19 cellular contexts compared by ENCODE assay signal in genomic region chr6:44309092-44309491, GRCh38. TPM values are rescaled to one million over a fixed set of nuclear protein-coding genes. Genes with fewer than 3 reads are reported as not detected.
DNase-seq lines count a peak whose midpoint lies in the region; ATAC-seq and TF ChIP-seq lines count a peak whose summit lies in the region.
"Had no signal": no experiment of that assay in that cellular context is flagged by ENCODE, and none has a peak within 500 bp of the region (broad histone marks: within the 10 kb centered on the region; RNA-seq: fewer than 3 reads in every experiment).

No MANE protein-coding gene starts in this region.

- TF ChIP-seq POLR2A in breast epithelium (IDR thresholded peaks at IDR 0.05) = no peak

- POLR2A ChIA-PET in MCF 10A (lab: Yijun Ruan, JAX) = interaction anchor here (0.5 to 2.2 kb wide), 10 partner anchors 13 to 1274 kb away, joined by 3 to 7 read pairs (median 3); partner anchors contain the start of gene SLC29A1

- intact Hi-C loops in MCF 10A (cut with micrococcal nuclease) = no loop called here
- intact Hi-C loops in breast epithelium (cut with DNase I; ENCODE audit: low total_unique reads) = no loop called here

- H3K27me3 ChIP-seq in breast epithelium (no peaks in the 10 kb centered on the region), SJCRH30 (no peaks in the 10 kb centered on the region)

- no peaks in the 10 kb centered on the region for H3K9me3 ChIP-seq in breast epithelium
- H3K9me3 ChIP-seq in SJCRH30 (replicated peaks) = no peaks in the 10 kb centered on the region

- CTCF ChIA-PET in MCF 10A (lab: Yijun Ruan, JAX) = interaction anchor here (0.8 to 5.9 kb wide), 8 partner anchors 21 to 137 kb away, joined by 3 to 33 read pairs (median 4); partner anchors contain the start of gene TMEM151B

- peak overlapping the region; percentile 37 for H3K27ac Mint-ChIP-seq in MCF 10A (ENCODE audit: low read depth, unreplicated experiment)
- peak overlapping the region; percentile 77 for H3K27ac Mint-ChIP-seq in stimulated activated effector memory CD8-positive, alpha-beta T cell treated with anti-CD3 and anti-CD28 coated beads, Interleukin-12 subunit alpha, Interleukin-12 subunit beta, amount 100 ng/mL, for 72 hours
- H3K27ac Mint-ChIP-seq: activated B cell treated with CpG ODN at 0.5 μM for 24 hours; activated naive CD8-positive, alpha-beta T cell treated with anti-CD3 and anti-CD28 coated beads, Interleukin-2, amount 10 ng/mL, durations not matched to agents 7 days and 5 days; natural killer cell had no signal

- peaks cover 3 to 7% of the 10 kb centered on the region in 2 donors for H3K4me1 ChIP-seq in breast epithelium
- peaks cover 3% of the 10 kb centered on the region; the same call in 1 of the 2 replicates for H3K4me1 ChIP-seq in SJCRH30

- no peaks in the 10 kb centered on the region for H3K27me3 Mint-ChIP-seq in MCF 10A (ENCODE audit: insufficient read depth, unreplicated experiment)
- H3K27me3 Mint-ChIP-seq: activated B cell treated with CpG ODN at 0.5 μM for 24 hours; activated naive CD8-positive, alpha-beta T cell treated with anti-CD3 and anti-CD28 coated beads, Interleukin-2, amount 10 ng/mL, durations not matched to agents 7 days and 5 days had no signal

- H3K4me1 Mint-ChIP-seq in MCF 10A (ENCODE audit: insufficient read depth, unreplicated experiment) = peaks cover 25% of the 10 kb centered on the region
- H3K4me1 Mint-ChIP-seq in stimulated activated effector memory CD8-positive, alpha-beta T cell treated with anti-CD3 and anti-CD28 coated beads, Interleukin-12 subunit alpha, Interleukin-12 subunit beta, amount 100 ng/mL, for 72 hours = peaks cover 38% of the 10 kb centered on the region

- H3K36me3 ChIP-seq in breast epithelium (no peaks in the 10 kb centered on the region), SJCRH30 (peaks cover 45% of the 10 kb centered on the region)

- no peak overlapping the region for H3K4me3 ChIP-seq in breast epithelium
- H3K4me3 ChIP-seq in SJCRH30 = no peak overlapping the region
- no peak overlapping the region for H3K4me3 ChIP-seq in foreskin fibroblast (ENCODE audit: low read depth in 1 of 2, low read length in 2 of 2)

- DNase-seq in MCF 10A (ENCODE audit: unreplicated experiment) (peak; percentile 59), breast epithelium (ENCODE audit: low spot score in 2 of 2) (no peak), SJCRH30 (peak; percentile 25 to 36), foreskin fibroblast (peak; percentile 81 to 87), NCI-H146 treated with DMSO at 0.1 percent for 48 hours (lab: John Stamatoyannopoulos, UW; ENCODE audit: unreplicated experiment) (no peak), SHP77 treated with DMSO at 0.1 percent for 48 hours (lab: John Stamatoyannopoulos, UW) (no peak), NCI-H2227 (lab: John Stamatoyannopoulos, UW; ENCODE audit: unreplicated experiment) (no peak)
- no peak for DNase-seq in stimulated activated effector memory CD8-positive, alpha-beta T cell treated with anti-CD3 and anti-CD28 coated beads, Interleukin-12 subunit alpha, Interleukin-12 subunit beta, amount 100 ng/mL, for 72 hours (ENCODE audit: low spot score in 2 of 2)
- DNase-seq: ACHN; activated B cell treated with CpG ODN at 0.5 μM for 24 hours; activated naive CD8-positive, alpha-beta T cell treated with anti-CD3 and anti-CD28 coated beads, Interleukin-2, amount 10 ng/mL, durations not matched to agents 7 days and 5 days; COR-L47; GDM1; natural killer cell; stimulated activated CD4-positive, alpha-beta T cell treated with anti-CD3 and anti-CD28 coated beads, Interleukin-4, amount 100 ng/mL, for 24 hours had no signal

- ATAC-seq in stimulated activated effector memory CD8-positive, alpha-beta T cell treated with anti-CD3 and anti-CD28 coated beads, Interleukin-12 subunit alpha, Interleukin-12 subunit beta, amount 100 ng/mL, for 72 hours = no peak
- ATAC-seq: natural killer cell, sciatic nerve had no signal

- BruUV-seq in MCF 10A (replicated peaks; lab: Mats Ljungman, UMichigan) = no TSS peak

- H3K27ac ChIP-seq in breast epithelium (no peak overlapping the region), SJCRH30 (no peak overlapping the region)

- TF ChIP-seq CTCF in MCF 10A (IDR thresholded peaks at IDR 0.05; ENCODE audit: unreplicated experiment) = no peak
- no peak for TF ChIP-seq CTCF in breast epithelium (IDR thresholded peaks at IDR 0.05)
- no peak for TF ChIP-seq CTCF in foreskin fibroblast (IDR thresholded peaks at IDR 0.05; ENCODE audit: low read depth, low read length)

- no peak overlapping the region for H3K4me3 Mint-ChIP-seq in MCF 10A (ENCODE audit: unreplicated experiment)
- no peak overlapping the region for H3K4me3 Mint-ChIP-seq in stimulated activated effector memory CD8-positive, alpha-beta T cell treated with anti-CD3 and anti-CD28 coated beads, Interleukin-12 subunit alpha, Interleukin-12 subunit beta, amount 100 ng/mL, for 72 hours
- H3K4me3 Mint-ChIP-seq: activated B cell treated with CpG ODN at 0.5 μM for 24 hours; activated naive CD8-positive, alpha-beta T cell treated with anti-CD3 and anti-CD28 coated beads, Interleukin-2, amount 10 ng/mL, durations not matched to agents 7 days and 5 days; natural killer cell had no signal

- H3K9me3 Mint-ChIP-seq in MCF 10A (ENCODE audit: unreplicated experiment) = no peaks in the 10 kb centered on the region
- no peaks in the 10 kb centered on the region for H3K9me3 Mint-ChIP-seq in stimulated activated effector memory CD8-positive, alpha-beta T cell treated with anti-CD3 and anti-CD28 coated beads, Interleukin-12 subunit alpha, Interleukin-12 subunit beta, amount 100 ng/mL, for 72 hours
- H3K9me3 Mint-ChIP-seq: activated B cell treated with CpG ODN at 0.5 μM for 24 hours; activated naive CD8-positive, alpha-beta T cell treated with anti-CD3 and anti-CD28 coated beads, Interleukin-2, amount 10 ng/mL, durations not matched to agents 7 days and 5 days; natural killer cell had no signal

- peaks cover 56% of the 10 kb centered on the region for H3K36me3 Mint-ChIP-seq in MCF 10A (ENCODE audit: insufficient read depth, unreplicated experiment)
- H3K36me3 Mint-ChIP-seq in stimulated activated effector memory CD8-positive, alpha-beta T cell treated with anti-CD3 and anti-CD28 coated beads, Interleukin-12 subunit alpha, Interleukin-12 subunit beta, amount 100 ng/mL, for 72 hours = peaks cover 64% of the 10 kb centered on the region

RNA-seq across cellular contexts. Expression of gene AARS2, which starts 4.1 kb away (rescaled TPM):
- total RNA-seq in MCF 10A (2022) (15.5 and 23.2 TPM in 2 replicates), breast epithelium (10 to 100 TPM in 2 of 3 donors, 1 to 10 TPM in 1; 6.9 to 16.5 (median 12.8) TPM)
- total RNA-seq in SJCRH30 (2014; rRNA removed; shearing (Covaris generic)) = 16.3 and 19.3 TPM in 2 replicates

RNA-seq across cellular contexts. Expression of gene SPATS1, which starts 33.4 kb away (rescaled TPM):
- total RNA-seq in MCF 10A (2022) (not detected in 2 replicates), breast epithelium (not detected)
- not detected in 2 replicates for total RNA-seq in SJCRH30 (2014; rRNA removed; shearing (Covaris generic))
- total RNA-seq: activated B cell treated with CpG ODN at 0.5 μM for 24 hours; activated naive CD8-positive, alpha-beta T cell treated with anti-CD3 and anti-CD28 coated beads, Interleukin-2, amount 10 ng/mL, durations not matched to agents 7 days and 5 days; cerebellum; liver; natural killer cell; sciatic nerve; ureter had no signal

RNA-seq across cellular contexts. Expression of gene TMEM151B, which starts 38.8 kb away (rescaled TPM):
- total RNA-seq in MCF 10A (2022) (not detected in 2 replicates), breast epithelium (under 1 TPM in 1 of 3 donors, not detected in 2; 0.15 TPM)
- total RNA-seq in SJCRH30 (2014; rRNA removed; shearing (Covaris generic)) = 1.2 and 1.5 TPM in 2 replicates
- total RNA-seq: activated B cell treated with CpG ODN at 0.5 μM for 24 hours; activated naive CD8-positive, alpha-beta T cell treated with anti-CD3 and anti-CD28 coated beads, Interleukin-2, amount 10 ng/mL, durations not matched to agents 7 days and 5 days; liver; natural killer cell; sciatic nerve; ureter had no signal

RNA-seq across cellular contexts. Expression of gene NFKBIE, which starts 43.7 kb away (rescaled TPM):
- 6.0 and 8.8 TPM in 2 replicates for total RNA-seq in MCF 10A (2022)
- total RNA-seq in breast epithelium = 10 to 100 TPM in 2 of 3 donors, 1 to 10 TPM in 1; 4.0 to 25.9 (median 14.4) TPM
- 7.8 and 9.6 TPM in 2 replicates for total RNA-seq in SJCRH30 (2014; rRNA removed; shearing (Covaris generic))

RNA-seq across cellular contexts. Expression of gene SLC35B2, which starts 51.8 kb away (rescaled TPM):
- total RNA-seq in MCF 10A (2022) = 27.1 and 31.3 TPM in 2 replicates
- 10 to 100 TPM; 32.8 to 50.5 (median 38.1) TPM for total RNA-seq in breast epithelium
- 27.8 and 28.5 TPM in 2 replicates for total RNA-seq in SJCRH30 (2014; rRNA removed; shearing (Covaris generic))

Comparison
In these comparisons a context has a peak if more than half of its experiments do, and no peak if none do; other contexts are left out.
1. DNase-seq: peak in MCF 10A (single experiment), SJCRH30 (2 of 2) and foreskin fibroblast (2 of 2); none in breast epithelium (0 of 2), stimulated activated effector memory CD8-positive, alpha-beta T cell treated with anti-CD3 and anti-CD28 coated beads, Interleukin-12 subunit alpha, Interleukin-12 subunit beta, amount 100 ng/mL, for 72 hours (0 of 2), NCI-H146 treated with DMSO at 0.1 percent for 48 hours (single experiment), SHP77 treated with DMSO at 0.1 percent for 48 hours (single experiment) and NCI-H2227 (single experiment).